In genomic region chr14:101821528-101821927, GRCh38 we compare ENCODE assay signal across 12 cellular contexts.
DNase-seq lines count a peak whose midpoint lies in the region; ATAC-seq, FAIRE-seq and TF ChIP-seq lines count a peak whose summit lies in the region.
"Had no signal": no experiment of that assay in that cellular context is flagged by ENCODE, and none has a peak within 500 bp of the region (broad histone marks: within the 10 kb centered on the region; RNA-seq: fewer than 3 reads in every experiment).

No MANE protein-coding gene starts in this region.

- DNase-seq in stimulated activated CD4-positive, alpha-beta T cell treated with anti-CD3 and anti-CD28 coated beads, Interleukin-4, amount 100 ng/mL, for 24 hours: peak; percentile 62
- DNase-seq in stimulated activated CD4-positive, alpha-beta T cell treated with anti-CD3 and anti-CD28 coated beads, Interleukin-1b, Interleukin-23, amount 100 ng/mL, for 48 hours: no peak
- DNase-seq in activated CD8-positive, alpha-beta memory T cell treated with anti-CD3 and anti-CD28 coated beads for 24 hours: peak; percentile 76
- peak; percentile 45 for DNase-seq in effector CD8-positive, alpha-beta T cell (lab: John Stamatoyannopoulos, UW)
- DNase-seq in transverse colon (no peak), DMS79 (lab: John Stamatoyannopoulos, UW) (no peak), urothelium cell line (ENCODE audit: low spot score) (no peak)
- DNase-seq: activated CD4-positive, CD25-positive, alpha-beta regulatory T cell treated with anti-CD3 and anti-CD28 coated beads, Interleukin-2, amount 50 U/mL, for 72 hours; NCI-H446; upper lobe of left lung had no signal

- peak overlapping the region; percentile 80 to 93 (median 88) for H3K27ac ChIP-seq in transverse colon
- H3K27ac ChIP-seq: epithelial cell of prostate had no signal

- H3K36me3 ChIP-seq in transverse colon: no peaks in the 10 kb centered on the region

- ATAC-seq in GM21825 (IDR thresholded peaks at IDR 0.05; ENCODE audit: unreplicated experiment): no peak

- no peak for TF ChIP-seq EP300 in transverse colon (IDR thresholded peaks at IDR 0.05; ENCODE audit: low read depth)

- FAIRE-seq in urothelium cell line (lab: Jason Lieb, UNC): no peak

- no peak overlapping the region for H3K4me3 ChIP-seq in transverse colon
- H3K4me3 ChIP-seq: upper lobe of left lung had no signal

- H3K27me3 ChIP-seq in transverse colon: no peaks in the 10 kb centered on the region
- H3K27me3 ChIP-seq: upper lobe of left lung had no signal

- H3K4me1 ChIP-seq in transverse colon: peaks cover 5 to 54% (median 13%) of the 10 kb centered on the region in 4 donors

- H3K9me3 ChIP-seq in transverse colon: no peaks in the 10 kb centered on the region
- H3K9me3 ChIP-seq: upper lobe of left lung had no signal

- no peak for TF ChIP-seq CTCF in transverse colon (IDR thresholded peaks at IDR 0.05)

- in situ Hi-C loops in transverse colon (cut with MboI; ENCODE audit: low pct_ligation_motif_present in 1 of 4, low pct_unique_long_range_greater_than_20kb in 1 of 4, low sequenced_read_pairs in 3 of 4): no loop called here

- intact Hi-C loops in transverse colon (cut with DNase I; ENCODE audit: low total_unique reads): no loop called here

- peak; percentile 44 for TF ChIP-seq POLR2A in transverse colon (IDR thresholded peaks at IDR 0.05)

- WGBS in transverse colon (ENCODE audit: low coverage in 1 of 2), 2 donors: 83 to 88% methylated on average over 7 to 11 of the region's 11 CpGs

Comparison
In these comparisons a context has a peak if more than half of its experiments do, and no peak if none do; other contexts are left out.
1. DNase-seq: peak in stimulated activated CD4-positive, alpha-beta T cell treated with anti-CD3 and anti-CD28 coated beads, Interleukin-4, amount 100 ng/mL, for 24 hours (single experiment), activated CD8-positive, alpha-beta memory T cell treated with anti-CD3 and anti-CD28 coated beads for 24 hours (single experiment) and effector CD8-positive, alpha-beta T cell (single experiment); none in stimulated activated CD4-positive, alpha-beta T cell treated with anti-CD3 and anti-CD28 coated beads, Interleukin-1b, Interleukin-23, amount 100 ng/mL, for 48 hours (single experiment), transverse colon (single experiment), DMS79 (single experiment) and urothelium cell line (single experiment).